ENCODE assay signal across 1 cellular context in genomic region chr19:55679343-55680257, GRCh38.
TF ChIP-seq lines count a peak whose summit lies in the region.

No MANE protein-coding gene starts in this region.

TF ChIP-seq in HepG2, 621 proteins besides CTCF, POLR2A, EP300 and RAD21:
- TF ChIP-seq AGO2 (optimal IDR thresholded peaks at IDR 0.05; ENCODE audit: low read depth, low read length) = peak; percentile 17
- TF ChIP-seq FOXO4 (CRISPR knock-in tag; conservative IDR thresholded peaks at IDR 0.05) = 0 out of 2 replicates have a peak, but pooled peaks have one; percentile 26
- TF ChIP-seq ZNF296 (CRISPR knock-in tag; conservative IDR thresholded peaks at IDR 0.05) = no peak
